7 cellular contexts compared by ENCODE assay signal in the genomic region with DNA sequence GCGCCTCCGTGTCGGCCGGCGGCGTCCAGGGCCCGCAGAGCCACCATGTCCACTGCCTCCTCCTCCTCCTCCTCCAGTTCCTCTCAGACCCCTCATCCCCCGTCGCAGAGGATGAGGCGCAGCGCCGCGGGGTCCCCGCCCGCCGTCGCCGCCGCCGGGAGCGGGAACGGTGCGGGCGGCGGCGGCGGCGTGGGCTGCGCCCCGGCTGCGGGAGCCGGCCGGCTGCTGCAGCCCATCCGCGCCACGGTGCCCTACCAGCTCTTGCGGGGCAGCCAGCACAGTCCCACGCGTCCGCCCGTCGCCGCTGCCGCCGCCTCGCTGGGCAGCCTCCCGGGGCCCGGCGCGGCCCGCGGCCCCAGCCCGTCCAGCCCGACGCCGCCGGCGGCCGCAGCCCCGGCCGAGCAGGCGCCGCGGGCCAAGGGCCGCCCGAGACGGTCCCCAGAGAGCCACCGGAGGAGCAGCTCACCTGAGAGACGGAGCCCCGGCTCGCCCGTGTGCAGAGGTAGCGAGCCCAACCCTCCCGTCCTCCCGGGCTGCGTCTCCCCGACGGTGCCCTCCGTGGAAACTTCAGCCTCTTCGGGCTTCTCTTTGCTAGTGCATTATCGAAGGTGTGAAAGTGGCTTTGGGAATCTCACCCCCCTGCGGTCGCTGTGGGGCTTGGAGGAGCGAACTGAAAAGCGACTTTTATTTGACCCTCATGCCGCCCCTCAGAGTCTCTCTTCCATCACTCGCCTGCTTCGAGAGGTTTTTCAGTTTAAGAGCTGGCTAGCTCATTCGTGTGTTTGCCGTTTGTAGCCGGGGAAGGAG. TPM values are rescaled to one million over a fixed set of nuclear protein-coding genes. Genes with fewer than 3 reads are reported as not detected.
DNase-seq lines count a peak whose midpoint lies in the region; ATAC-seq and TF ChIP-seq lines count a peak whose summit lies in the region.

No MANE protein-coding gene starts in this region.

- peaks cover 12% of the 10 kb centered on the region; the same call in 1 of the 2 replicates for H3K27me3 ChIP-seq in OCI-LY3 (ENCODE audit: low read depth, low read length)
- H3K27me3 ChIP-seq in neuron (ENCODE audit: insufficient read depth, low read length): no peaks in the 10 kb centered on the region
- no peaks in the 10 kb centered on the region for H3K27me3 ChIP-seq in thymus (ENCODE audit: control insufficient read depth, insufficient read depth)

- H3K27me3 Mint-ChIP-seq in activated T-helper 2 cell treated with anti-CD3 and anti-CD28 coated beads, Interferon-gamma antibody, Interleukin-2, Interleukin-4, amounts not matched to agents 10 μg/mL and 5 μg/mL and 100 μg/mL, durations not matched to agents 14 hours and 24 hours and 36 hours (ENCODE audit: low read depth): no peaks in the 10 kb centered on the region

- H3K4me2 ChIP-seq in OCI-LY3 (ENCODE audit: low read length): peak overlapping the region; percentile 87

- H3K4me1 ChIP-seq in OCI-LY3 (ENCODE audit: low read length) (peaks cover 58% of the 10 kb centered on the region), neuron (ENCODE audit: insufficient read depth, low read length) (peaks cover 40% of the 10 kb centered on the region), thymus (ENCODE audit: control insufficient read depth, insufficient read depth, low read length) (peaks cover 26% of the 10 kb centered on the region)

- H3K9ac ChIP-seq in OCI-LY3 (ENCODE audit: low read length): peak overlapping the region; percentile 87

- peak overlapping the region; percentile 79 for H3K4me3 ChIP-seq in GM12875 (ENCODE audit: low read depth, low read length)
- H3K4me3 ChIP-seq in OCI-LY3 (ENCODE audit: low read length): peak overlapping the region; percentile 95
- peak overlapping the region; percentile 88 for H3K4me3 ChIP-seq in fibroblast of villous mesenchyme (ENCODE audit: low read depth, low read length)
- H3K4me3 ChIP-seq in neuron (ENCODE audit: low read length): peak overlapping the region; percentile 75
- H3K4me3 ChIP-seq in thymus (ENCODE audit: low read length): peak overlapping the region; percentile 68

- no peaks in the 10 kb centered on the region for H3K9me3 ChIP-seq in OCI-LY3 (ENCODE audit: insufficient read depth, low read length)
- H3K9me3 ChIP-seq in neuron (ENCODE audit: low read length): no peaks in the 10 kb centered on the region
- H3K9me3 ChIP-seq in thymus (ENCODE audit: control insufficient read depth): no peaks in the 10 kb centered on the region

- peaks cover 16% of the 10 kb centered on the region; the same call in 1 of the 2 replicates for H3K79me2 ChIP-seq in OCI-LY3 (ENCODE audit: low read length)

- no peaks in the 10 kb centered on the region; the same call in 1 of the 2 replicates for H4K20me1 ChIP-seq in OCI-LY3 (ENCODE audit: insufficient read depth, low read length)

- no peak overlapping the region for H3K27ac Mint-ChIP-seq in activated T-helper 2 cell treated with anti-CD3 and anti-CD28 coated beads, Interferon-gamma antibody, Interleukin-2, Interleukin-4, amounts not matched to agents 10 μg/mL and 5 μg/mL and 100 μg/mL, durations not matched to agents 14 hours and 24 hours and 36 hours

- peaks cover 27% of the 10 kb centered on the region for H3K4me1 Mint-ChIP-seq in activated T-helper 2 cell treated with anti-CD3 and anti-CD28 coated beads, Interferon-gamma antibody, Interleukin-2, Interleukin-4, amounts not matched to agents 10 μg/mL and 5 μg/mL and 100 μg/mL, durations not matched to agents 14 hours and 24 hours and 36 hours (ENCODE audit: low read depth)

- intact Hi-C loops in activated T-helper 2 cell treated with anti-CD3 and anti-CD28 coated beads, Interferon-gamma antibody, Interleukin-2, Interleukin-4, amounts not matched to agents 10 μg/mL and 5 μg/mL and 100 μg/mL, durations not matched to agents 14 hours and 24 hours and 36 hours (cut with micrococcal nuclease): loop anchor here (1.0 to 10.0 kb wide), 13 partner anchors 10 to 815 kb away; a partner anchor contains a TSS

- peak overlapping the region; percentile 66; the same call in 1 of the 2 replicates for H3K27ac ChIP-seq in OCI-LY3 (ENCODE audit: low read length)
- H3K27ac ChIP-seq in thymus (ENCODE audit: low read depth): peak overlapping the region; percentile 97

- peak; percentile 35 for DNase-seq in activated T-helper 2 cell treated with anti-CD3 and anti-CD28 coated beads, Interferon-gamma antibody, Interleukin-2, Interleukin-4, amounts not matched to agents 10 μg/mL and 5 μg/mL and 100 μg/mL, durations not matched to agents 14 hours and 24 hours and 36 hours (ENCODE audit: low spot score)
- peak; percentile 43 for DNase-seq in fibroblast of villous mesenchyme (ENCODE audit: low read depth)

- H3K36me3 ChIP-seq in OCI-LY3 (replicated peaks; ENCODE audit: low read depth, low read length) (no peaks in the 10 kb centered on the region), neuron (ENCODE audit: insufficient read depth, low read length) (no peaks in the 10 kb centered on the region), thymus (ENCODE audit: control insufficient read depth, insufficient read depth) (no peaks in the 10 kb centered on the region)

- peaks cover 5% of the 10 kb centered on the region for H3K36me3 Mint-ChIP-seq in activated T-helper 2 cell treated with anti-CD3 and anti-CD28 coated beads, Interferon-gamma antibody, Interleukin-2, Interleukin-4, amounts not matched to agents 10 μg/mL and 5 μg/mL and 100 μg/mL, durations not matched to agents 14 hours and 24 hours and 36 hours (ENCODE audit: low read depth)

- under 1% methylated on average over 91 of the region's 91 CpGs for WGBS in thymus

- ATAC-seq in HG03175 (IDR thresholded peaks at IDR 0.05; ENCODE audit: unreplicated experiment): peak; percentile 5

- H2AFZ ChIP-seq in OCI-LY3 (ENCODE audit: low read depth, low read length): peak overlapping the region; percentile 79; the same call in 1 of the 2 replicates
- H2AFZ ChIP-seq in neuron (ENCODE audit: low read depth, low read length): peak overlapping the region; percentile 39

- no peaks in the 10 kb centered on the region for H3K9me3 Mint-ChIP-seq in activated T-helper 2 cell treated with anti-CD3 and anti-CD28 coated beads, Interferon-gamma antibody, Interleukin-2, Interleukin-4, amounts not matched to agents 10 μg/mL and 5 μg/mL and 100 μg/mL, durations not matched to agents 14 hours and 24 hours and 36 hours

- TF ChIP-seq CTCF in GM12875 (IDR thresholded peaks at IDR 0.05; ENCODE audit: borderline replicate concordance, insufficient read depth, low read depth, low read length) (no peak), OCI-LY3 (IDR thresholded peaks at IDR 0.05; ENCODE audit: low read depth, low read length) (peak; percentile 10; the same call in 1 of the 2 replicates), fibroblast of villous mesenchyme (IDR thresholded peaks at IDR 0.05; ENCODE audit: insufficient read depth, low read depth, low read length) (no peak)

- peak overlapping the region; percentile 94 for H3K4me3 Mint-ChIP-seq in activated T-helper 2 cell treated with anti-CD3 and anti-CD28 coated beads, Interferon-gamma antibody, Interleukin-2, Interleukin-4, amounts not matched to agents 10 μg/mL and 5 μg/mL and 100 μg/mL, durations not matched to agents 14 hours and 24 hours and 36 hours (ENCODE audit: low read depth)

RNA-seq across cellular contexts. Expression of a gene that starts 0.9 kb away (rescaled TPM):
- total RNA-seq in activated T-helper 2 cell treated with anti-CD3 and anti-CD28 coated beads, Interferon-gamma antibody, Interleukin-2, Interleukin-4, amounts not matched to agents 10 μg/mL and 5 μg/mL and 100 μg/mL, durations not matched to agents 14 hours and 24 hours and 36 hours: 23.8 and 27.9 TPM in 2 replicates
- 6.4 and 6.9 TPM in 2 replicates for total RNA-seq in fibroblast of villous mesenchyme
- polyA plus RNA-seq in thymus: 29.0 TPM

Comparison
In these comparisons a context has a peak if more than half of its experiments do, and no peak if none do; other contexts are left out.
1. Peak in every context shown above with its lines: DNase-seq, ATAC-seq, H3K4me3 ChIP-seq and H3K27ac ChIP-seq.